Comparison of ENCODE assay signal across 16 cellular contexts in genomic region chr12:114916124-114916523, GRCh38.
DNase-seq lines count a peak whose midpoint lies in the region; ATAC-seq and TF ChIP-seq lines count a peak whose summit lies in the region.
"Had no signal": no experiment of that assay in that cellular context is flagged by ENCODE, and none has a peak within 500 bp of the region (broad histone marks: within the 10 kb centered on the region; RNA-seq: fewer than 3 reads in every experiment).

No MANE protein-coding gene starts in this region.

- peaks cover 5% of the 10 kb centered on the region; the same call in 1 of the 2 replicates for H3K9me3 ChIP-seq in BLaER1
- H3K9me3 ChIP-seq: psoas muscle, thyroid gland had no signal

- H3K36me3 Mint-ChIP-seq in nephron progenitor cell (ENCODE audit: low read depth), result peaks cover 3% of the 10 kb centered on the region

- no peaks in the 10 kb centered on the region for H3K36me3 ChIP-seq in BLaER1
- H3K36me3 ChIP-seq: thyroid gland had no signal

- TF ChIP-seq CTCF in nephron progenitor cell (IDR thresholded peaks at IDR 0.05), result no peak

- H3K4me2 ChIP-seq in BLaER1, result peak overlapping the region; percentile 26

- peaks cover 8% of the 10 kb centered on the region for H3K27me3 Mint-ChIP-seq in nephron progenitor cell (ENCODE audit: low read depth, poor library complexity)
- H3K27me3 Mint-ChIP-seq: activated CD4-positive, alpha-beta memory T cell treated with anti-CD3 and anti-CD28 coated beads, Interleukin-2, amount 10 ng/mL, durations not matched to agents 7 days and 5 days had no signal

- H3K4me1 ChIP-seq in BLaER1, result peaks cover 14% of the 10 kb centered on the region
- H3K4me1 ChIP-seq: psoas muscle, thyroid gland had no signal

- H3K4me3 ChIP-seq in BLaER1, result no peak overlapping the region
- H3K4me3 ChIP-seq: psoas muscle, thyroid gland had no signal

- no peaks in the 10 kb centered on the region for H4K20me1 ChIP-seq in BLaER1

- no peak for ATAC-seq in GM21619 (IDR thresholded peaks at IDR 0.05; ENCODE audit: unreplicated experiment)
- ATAC-seq: psoas muscle had no signal

- H3K9ac ChIP-seq in BLaER1, result no peak overlapping the region

- peaks cover 64% of the 10 kb centered on the region for H3K4me1 Mint-ChIP-seq in nephron progenitor cell
- H3K4me1 Mint-ChIP-seq: activated CD4-positive, alpha-beta memory T cell treated with anti-CD3 and anti-CD28 coated beads, Interleukin-2, amount 10 ng/mL, durations not matched to agents 7 days and 5 days had no signal

- H3K27ac Mint-ChIP-seq in nephron progenitor cell, result no peak overlapping the region
- H3K27ac Mint-ChIP-seq: activated CD4-positive, alpha-beta memory T cell treated with anti-CD3 and anti-CD28 coated beads, Interleukin-2, amount 10 ng/mL, durations not matched to agents 7 days and 5 days; activated T-helper 1 cell treated with anti-CD3 and anti-CD28 coated beads, Interleukin-12 subunit alpha, Interleukin-12 subunit beta, Interleukin-2, Interleukin-4 antibody, amounts not matched to agents 30 ng/mL and 10 ng/mL and 1 ng/mL, durations not matched to agents 14 hours and 24 hours and 36 hours had no signal

- H3K9me3 Mint-ChIP-seq in nephron progenitor cell, result peaks cover 7% of the 10 kb centered on the region

- peak overlapping the region; percentile 3 for H3K4me3 Mint-ChIP-seq in nephron progenitor cell
- H3K4me3 Mint-ChIP-seq: activated CD4-positive, alpha-beta memory T cell treated with anti-CD3 and anti-CD28 coated beads, Interleukin-2, amount 10 ng/mL, durations not matched to agents 7 days and 5 days; activated T-helper 1 cell treated with anti-CD3 and anti-CD28 coated beads, Interleukin-12 subunit alpha, Interleukin-12 subunit beta, Interleukin-2, Interleukin-4 antibody, amounts not matched to agents 30 ng/mL and 10 ng/mL and 1 ng/mL, durations not matched to agents 14 hours and 24 hours and 36 hours had no signal

- H3K27ac ChIP-seq in BLaER1, result no peak overlapping the region
- H3K27ac ChIP-seq: psoas muscle, thyroid gland had no signal

- DNase-seq in M059J (ENCODE audit: low read depth), result peak; percentile 98
- DNase-seq in dermis blood vessel endothelial cell, result peak; percentile 34
- no peak for DNase-seq in nephron progenitor cell
- no peak for DNase-seq in NCI-H2196 (lab: John Stamatoyannopoulos, UW; ENCODE audit: unreplicated experiment)
- no peak for DNase-seq in DMS153 (lab: John Stamatoyannopoulos, UW)
- no peak for DNase-seq in CD1c-positive myeloid dendritic cell (ENCODE audit: extremely low spot score)
- DNase-seq: activated CD4-positive, alpha-beta memory T cell treated with anti-CD3 and anti-CD28 coated beads, Interleukin-2, amount 10 ng/mL, durations not matched to agents 7 days and 5 days; effector CD8-positive, alpha-beta T cell; H7; kidney; psoas muscle; SHP77 treated with DMSO at 0.1 percent for 48 hours; thyroid gland had no signal

- H3K27me3 ChIP-seq in BLaER1, result no peaks in the 10 kb centered on the region
- H3K27me3 ChIP-seq: thyroid gland had no signal

Comparison
In these comparisons a context has a peak if more than half of its experiments do, and no peak if none do; other contexts are left out.
1. DNase-seq: peak in M059J (single experiment) and dermis blood vessel endothelial cell (single experiment); none in nephron progenitor cell (single experiment), NCI-H2196 (single experiment), DMS153 (single experiment) and CD1c-positive myeloid dendritic cell (single experiment).